ENCODE assay signal across 13 cellular contexts in genomic region chr20:59985864-59986263, GRCh38. TPM values are rescaled to one million over a fixed set of nuclear protein-coding genes. Genes with fewer than 3 reads are reported as not detected.
DNase-seq lines count a peak whose midpoint lies in the region; ATAC-seq and TF ChIP-seq lines count a peak whose summit lies in the region.
"Had no signal": no experiment of that assay in that cellular context is flagged by ENCODE, and none has a peak within 500 bp of the region (broad histone marks: within the 10 kb centered on the region; RNA-seq: fewer than 3 reads in every experiment).

No MANE protein-coding gene starts in this region.

- H4K20me1 ChIP-seq in OCI-LY3 (ENCODE audit: insufficient read depth, low read length): no peaks in the 10 kb centered on the region

- TF ChIP-seq CTCF in GM12872 (IDR thresholded peaks at IDR 0.05; ENCODE audit: insufficient read depth, low read depth, low read length): peak; percentile 22; the same call in 1 of the 3 replicates
- TF ChIP-seq CTCF in OCI-LY3 (IDR thresholded peaks at IDR 0.05; ENCODE audit: low read depth, low read length): peak; percentile 51
- peak in 8 of 9 donors; percentile 11 to 45 (median 30) for TF ChIP-seq CTCF in heart right ventricle (IDR thresholded peaks at IDR 0.05)

- 0 out of 2 replicates have a peak overlapping the region, but pooled peaks have one; percentile 21 for H3K4me2 ChIP-seq in OCI-LY3 (ENCODE audit: low read length)

- no peak overlapping the region for H3K9ac ChIP-seq in OCI-LY3 (ENCODE audit: low read length)

- H3K9me3 ChIP-seq in OCI-LY3 (ENCODE audit: insufficient read depth, low read length) (0 out of 2 replicates have a peak, but pooled peaks cover 3% of the 10 kb centered on the region), heart right ventricle (peaks cover 0 to 8% (median 0%) of the 10 kb centered on the region in 11 donors)

- H2AFZ ChIP-seq in OCI-LY3 (ENCODE audit: low read depth, low read length): peak overlapping the region; percentile 42

- no peaks in the 10 kb centered on the region for H3K27me3 ChIP-seq in OCI-LY3 (ENCODE audit: low read depth, low read length)
- H3K27me3 ChIP-seq in heart right ventricle: no peaks in the 10 kb centered on the region
- H3K27me3 ChIP-seq: brain microvascular endothelial cell had no signal

- intact Hi-C loops in heart right ventricle (cut with DNase I): loop anchor here in 1 of 10 donors (10.0 kb wide), 1 partner anchor 69 kb away; no protein-coding TSS in a partner anchor

- H3K4me1 ChIP-seq in OCI-LY3 (ENCODE audit: low read length) (no peaks in the 10 kb centered on the region), heart right ventricle (peaks cover 0 to 24% (median 0%) of the 10 kb centered on the region in 9 donors)

- H3K4me3 ChIP-seq in OCI-LY3 (ENCODE audit: low read length) (no peak overlapping the region), heart right ventricle (no peak overlapping the region)

- WGBS in heart right ventricle, 2 donors: 60 to 72% methylated on average over 3 of the region's 3 CpGs

- ATAC-seq in heart right ventricle (peak in 6 of 8 donors; percentile 56 to 79 (median 68)), HG03095 (IDR thresholded peaks at IDR 0.05; ENCODE audit: unreplicated experiment) (no peak)
- ATAC-seq: naive thymus-derived CD4-positive, alpha-beta T cell had no signal

- H3K79me2 ChIP-seq in OCI-LY3 (ENCODE audit: low read length): no peaks in the 10 kb centered on the region

- H3K27ac ChIP-seq in OCI-LY3 (ENCODE audit: low read length) (no peak overlapping the region), heart right ventricle (no peak overlapping the region)
- H3K27ac ChIP-seq: brain microvascular endothelial cell had no signal

- H3K36me3 ChIP-seq in OCI-LY3 (replicated peaks; ENCODE audit: low read depth, low read length) (no peaks in the 10 kb centered on the region), heart right ventricle (no peaks in the 10 kb centered on the region)
- H3K36me3 ChIP-seq: brain microvascular endothelial cell had no signal

- peak; percentile 17 for DNase-seq in COLO668 (lab: John Stamatoyannopoulos, UW; ENCODE audit: unreplicated experiment)
- peak in 1 of 2 donors; percentile 26 for DNase-seq in heart right ventricle
- DNase-seq in stimulated activated naive CD4-positive, alpha-beta T cell (lab: John Stamatoyannopoulos, UW): no peak
- DNase-seq in DMS153 (lab: John Stamatoyannopoulos, UW): no peak
- no peak for DNase-seq in amygdala (lab: John Stamatoyannopoulos, UW)
- DNase-seq: brain microvascular endothelial cell; DMS79 treated with DMSO at 0.1 percent for 48 hours; naive thymus-derived CD4-positive, alpha-beta T cell; NCI-H2081; stimulated activated naive CD4-positive, alpha-beta T cell treated with Interleukin-2 at 50 U/mL for 16 hours had no signal

RNA-seq across cellular contexts. Expression of gene CDH26, which starts 27.6 kb away (rescaled TPM):
- 1 to 10 TPM in 3 of 10 donors, under 1 TPM in 7; 0.34 to 2.0 (median 0.89) TPM for total RNA-seq in heart right ventricle
- polyA plus RNA-seq in heart right ventricle: 1 to 10 TPM in 1 of 2 donors, under 1 TPM in 1; 0.45 to 2.4 TPM

RNA-seq across cellular contexts. Expression of gene FAM217B, which starts 45.7 kb away (rescaled TPM):
- total RNA-seq in heart right ventricle: 10 to 100 TPM; 16.6 to 38.3 (median 28.0) TPM
- 1 to 10 TPM; 2.4 to 8.3 TPM for polyA plus RNA-seq in heart right ventricle

RNA-seq across cellular contexts. Expression of gene PPP1R3D, which starts 45.8 kb away (rescaled TPM):
- total RNA-seq in heart right ventricle: 10 to 100 TPM in 6 of 10 donors, 1 to 10 TPM in 4; 7.6 to 14.3 (median 10.1) TPM
- polyA plus RNA-seq in heart right ventricle: 1 to 10 TPM; 4.0 to 6.1 TPM

RNA-seq across cellular contexts. Expression of gene SYCP2, which starts 52.4 kb away (rescaled TPM):
- 1 to 10 TPM in 4 of 10 donors, under 1 TPM in 6; 0.45 to 2.5 (median 0.93) TPM for total RNA-seq in heart right ventricle
- 1 to 10 TPM in 1 of 2 donors, under 1 TPM in 1; 0.75 to 7.5 TPM for polyA plus RNA-seq in heart right ventricle
